Comparison of ENCODE assay signal across 8 cellular contexts in genomic region chr6:44221291-44221960, GRCh38. TPM values are rescaled to one million over a fixed set of nuclear protein-coding genes. Genes with fewer than 3 reads are reported as not detected.
DNase-seq lines count a peak whose midpoint lies in the region; ATAC-seq and TF ChIP-seq lines count a peak whose summit lies in the region.

No MANE protein-coding gene starts in this region.

- no peak for TF ChIP-seq POLR2A in NB4 (IDR thresholded peaks at IDR 0.05; ENCODE audit: extremely low read depth, insufficient read length)

- intact Hi-C loops in left ventricle myocardium inferior (cut with micrococcal nuclease) = no loop called here

- DNase-seq in DMS153 (lab: John Stamatoyannopoulos, UW) (peak; percentile 84), NB4 (ENCODE audit: low read depth) (peak; percentile 93), T follicular helper cell (ENCODE audit: low read depth) (peak; percentile 55), amygdala (lab: John Stamatoyannopoulos, UW) (peak in 49 of 56 donors; percentile 16 to 92 (median 57)), left ventricle myocardium inferior (peak; percentile 94), retinal pigment epithelial cell (ENCODE audit: low read depth) (peak; percentile 77)

- ATAC-seq in GM21825 (IDR thresholded peaks at IDR 0.05; ENCODE audit: unreplicated experiment) = peak; percentile 37
- no peak for ATAC-seq in HG02884 (IDR thresholded peaks at IDR 0.05; ENCODE audit: unreplicated experiment)

- TF ChIP-seq CTCF in NB4 (IDR thresholded peaks at IDR 0.05; ENCODE audit: low read depth, low read length) = peak; percentile 95
- TF ChIP-seq CTCF in left ventricle myocardium inferior (IDR thresholded peaks at IDR 0.05; ENCODE audit: borderline replicate concordance) = peak; percentile 87
- TF ChIP-seq CTCF in retinal pigment epithelial cell (conservative IDR thresholded peaks at IDR 0.05; ENCODE audit: low read depth, low read length) = peak; percentile 95

- no peaks in the 10 kb centered on the region for H3K9me3 ChIP-seq in left ventricle myocardium inferior (replicated peaks)

- H3K4me3 ChIP-seq in NB4 (ENCODE audit: low read depth, low read length) (no peak overlapping the region), left ventricle myocardium inferior (peak overlapping the region; percentile 88), retinal pigment epithelial cell (ENCODE audit: low read length) (peak overlapping the region; percentile 8)

- H3K27ac ChIP-seq in left ventricle myocardium inferior (replicated peaks) = peak overlapping the region; percentile 98

- no peaks in the 10 kb centered on the region for H3K27me3 ChIP-seq in left ventricle myocardium inferior (ENCODE audit: low read depth)

- no peaks in the 10 kb centered on the region for H3K36me3 ChIP-seq in left ventricle myocardium inferior

- H3K4me1 ChIP-seq in left ventricle myocardium inferior = peaks cover 98% of the 10 kb centered on the region

RNA-seq across cellular contexts. Expression of gene SLC29A1, which starts 2.0 kb away (rescaled TPM):
- total RNA-seq in left ventricle myocardium inferior = 154 TPM

RNA-seq across cellular contexts. Expression of gene MYMX, which starts 4.7 kb away (rescaled TPM):
- 0.36 TPM for total RNA-seq in left ventricle myocardium inferior

RNA-seq across cellular contexts. Expression of gene HSP90AB1, which starts 25.5 kb away (rescaled TPM):
- total RNA-seq in left ventricle myocardium inferior = 786 TPM

RNA-seq across cellular contexts. Expression of gene SLC35B2, which starts 35.9 kb away (rescaled TPM):
- total RNA-seq in left ventricle myocardium inferior = 20.2 TPM

RNA-seq across cellular contexts. Expression of gene NFKBIE, which starts 43.9 kb away (rescaled TPM):
- 2.1 TPM for total RNA-seq in left ventricle myocardium inferior
